In the genomic region with DNA sequence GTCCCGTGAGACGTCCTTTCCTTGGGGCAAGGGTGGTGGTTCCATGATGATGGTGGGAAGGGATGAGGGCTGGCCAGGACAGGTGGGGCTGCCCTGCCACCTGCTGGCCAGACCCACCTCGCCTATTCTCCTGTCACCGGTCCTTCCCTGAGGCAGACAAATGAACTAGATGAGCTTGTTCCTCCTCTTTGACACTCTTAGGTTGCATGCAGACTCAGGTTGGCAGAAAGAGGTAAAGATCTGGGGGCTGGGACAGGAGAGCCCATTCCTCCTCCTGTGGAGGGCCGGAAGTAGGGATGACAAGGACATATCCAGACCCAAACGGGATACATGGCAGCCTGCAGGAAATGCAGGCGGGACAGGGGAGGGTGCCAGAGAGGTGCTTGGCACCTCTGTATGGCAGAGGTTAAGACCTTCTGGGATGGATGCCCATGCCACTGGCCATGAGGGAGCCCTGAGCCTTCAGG, we compare ENCODE assay signal across 8 cellular contexts.
DNase-seq lines count a peak whose midpoint lies in the region; ATAC-seq, FAIRE-seq and TF ChIP-seq lines count a peak whose summit lies in the region.

No MANE protein-coding gene starts in this region.

- ATAC-seq in HG02798 (IDR thresholded peaks at IDR 0.05; ENCODE audit: poor library complexity, unreplicated experiment), result peak; percentile 54
- ATAC-seq in HG03439 (IDR thresholded peaks at IDR 0.05; ENCODE audit: unreplicated experiment), result no peak

- no peak overlapping the region for H3K27ac ChIP-seq in brain microvascular endothelial cell

- H3K27ac Mint-ChIP-seq in T-helper 2 cell treated with Interferon-gamma antibody and Interleukin-4, amounts not matched to agents 5 μg/mL and 100 μg/mL, for 36 hours, result no peak overlapping the region

- in situ Hi-C loops in brain microvascular endothelial cell (cut with HindIII; ENCODE audit: low pct_ligation_motif_present, low sequenced_read_pairs), result no loop called here

- H3K36me3 ChIP-seq in brain microvascular endothelial cell (replicated peaks), result no peaks in the 10 kb centered on the region

- H3K27me3 Mint-ChIP-seq in T-helper 2 cell treated with Interferon-gamma antibody and Interleukin-4, amounts not matched to agents 5 μg/mL and 100 μg/mL, for 36 hours (ENCODE audit: low read depth), result peaks cover 9% of the 10 kb centered on the region

- TF ChIP-seq CTCF in D721Med (IDR thresholded peaks at IDR 0.05; ENCODE audit: insufficient read depth, missing control alignments) (peak; percentile 64), brain microvascular endothelial cell (IDR thresholded peaks at IDR 0.05; ENCODE audit: low read depth, low read length, missing control alignments) (peak; percentile 79)

- DNase-seq in D721Med (ENCODE audit: insufficient read length, low spot score) (no peak), brain microvascular endothelial cell (no peak), left kidney (ENCODE audit: low read depth, low spot score) (peak; percentile 63), medulla oblongata (ENCODE audit: extremely low spot score) (no peak)
- DNase-seq in T-helper 2 cell treated with Interferon-gamma antibody and Interleukin-4, amounts not matched to agents 5 μg/mL and 100 μg/mL, for 36 hours (ENCODE audit: low spot score), result peak; percentile 30
- DNase-seq in stimulated activated CD8-positive, alpha-beta memory T cell treated with anti-CD3 and anti-CD28 coated beads, Interleukin-15, amount 100 ng/mL, for 4 hours (ENCODE audit: low read depth in 2 of 2), result peak; percentile 10 to 15

- FAIRE-seq in D721Med (lab: Jason Lieb, UNC), result no peak

- no peaks in the 10 kb centered on the region for H3K27me3 ChIP-seq in brain microvascular endothelial cell (replicated peaks)

- no peak overlapping the region for H3K4me3 Mint-ChIP-seq in T-helper 2 cell treated with Interferon-gamma antibody and Interleukin-4, amounts not matched to agents 5 μg/mL and 100 μg/mL, for 36 hours

- H3K36me3 Mint-ChIP-seq in T-helper 2 cell treated with Interferon-gamma antibody and Interleukin-4, amounts not matched to agents 5 μg/mL and 100 μg/mL, for 36 hours (ENCODE audit: low read depth), result no peaks in the 10 kb centered on the region

- no peaks in the 10 kb centered on the region for H3K9me3 Mint-ChIP-seq in T-helper 2 cell treated with Interferon-gamma antibody and Interleukin-4, amounts not matched to agents 5 μg/mL and 100 μg/mL, for 36 hours

- H3K4me3 ChIP-seq in brain microvascular endothelial cell (ENCODE audit: low read depth, low read length), result no peak overlapping the region

- peaks cover 4% of the 10 kb centered on the region for H3K4me1 Mint-ChIP-seq in T-helper 2 cell treated with Interferon-gamma antibody and Interleukin-4, amounts not matched to agents 5 μg/mL and 100 μg/mL, for 36 hours (ENCODE audit: low read depth)

Comparison
In these comparisons a context has a peak if more than half of its experiments do, and no peak if none do; other contexts are left out.
1. DNase-seq: peak in T-helper 2 cell treated with Interferon-gamma antibody and Interleukin-4, amounts not matched to agents 5 μg/mL and 100 μg/mL, for 36 hours (single experiment), left kidney (single experiment) and stimulated activated CD8-positive, alpha-beta memory T cell treated with anti-CD3 and anti-CD28 coated beads, Interleukin-15, amount 100 ng/mL, for 4 hours (2 of 2); none in D721Med (single experiment), brain microvascular endothelial cell (single experiment) and medulla oblongata (single experiment).